In the genomic region with DNA sequence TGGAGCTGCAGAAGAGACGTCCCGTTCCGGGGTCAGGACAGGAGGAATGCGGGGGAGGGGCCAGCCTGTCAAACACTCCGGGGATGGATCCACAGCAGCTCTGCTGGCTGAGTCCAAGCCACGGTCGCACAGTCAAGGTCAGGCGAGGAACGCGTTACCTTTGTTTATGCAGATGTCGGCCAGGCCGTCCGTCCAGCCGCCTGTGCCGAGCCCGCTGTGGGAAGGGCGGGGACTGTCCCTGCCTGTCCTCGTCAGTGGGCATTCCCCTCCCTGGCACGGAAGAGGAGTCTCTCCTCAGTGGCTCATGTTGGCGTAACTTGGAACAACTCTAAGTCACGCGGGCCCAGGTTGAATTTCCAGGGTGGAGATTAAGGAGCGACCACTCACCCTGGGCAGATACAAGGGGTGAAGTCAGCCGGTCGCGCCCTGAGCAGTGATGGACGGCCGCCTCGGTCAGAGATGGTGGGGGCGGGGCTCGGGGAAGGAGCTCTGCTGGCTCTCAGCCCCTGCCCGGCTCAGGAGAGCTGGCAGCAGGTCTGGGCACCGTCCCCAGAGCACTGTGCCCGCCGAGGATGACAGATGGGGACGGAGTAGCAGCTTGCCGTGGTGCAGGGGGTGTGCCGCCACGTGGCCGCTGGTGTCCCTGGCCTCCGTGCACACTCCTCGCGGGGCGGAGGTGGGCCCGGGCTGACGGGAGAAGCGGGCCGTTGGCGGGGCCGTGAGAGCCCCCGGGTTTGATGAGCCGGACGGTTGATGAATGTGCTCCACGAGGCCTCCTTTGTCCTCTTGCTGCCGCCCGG, we compare ENCODE assay signal across 9 cellular contexts. TPM values are rescaled to one million over a fixed set of nuclear protein-coding genes. Genes with fewer than 3 reads are reported as not detected.
A peak's percentile ranks its signal among the peaks of the same experiment; 100 is the strongest.
DNase-seq lines count a peak whose midpoint lies in the region; ATAC-seq and TF ChIP-seq lines count a peak whose summit lies in the region.
"Had no signal": no experiment of that assay in that cellular context is flagged by ENCODE, and none has a peak within 500 bp of the region (broad histone marks: within the 10 kb centered on the region; RNA-seq: fewer than 3 reads in every experiment).

No MANE protein-coding gene starts in this region.

- H3K27ac ChIP-seq in liver (ENCODE audit: low read depth in 1 of 2, low read length in 2 of 2) (peak overlapping the region; percentile 79 to 80), transverse colon (peak overlapping the region; percentile 76 to 92 (median 84))

- DNase-seq in NCI-H2196 treated with DMSO at 0.1 percent for 48 hours (lab: John Stamatoyannopoulos, UW; ENCODE audit: unreplicated experiment) (peak; percentile 45), cerebellar nuclear complex (lab: John Stamatoyannopoulos, UW) (peak; percentile 82 to 85), transverse colon (peak; percentile 26), HEK293T (ENCODE audit: extremely low spot score) (no peak), NCI-H226 (no peak)
- DNase-seq: activated naive CD4-positive, alpha-beta T cell treated with anti-CD3 and anti-CD28 coated beads, Interleukin-2, amount 10 ng/mL, durations not matched to agents 7 days and 5 days; NCI-H510A treated with DMSO at 0.1 percent for 48 hours had no signal

- CTCF ChIA-PET in HEK293T (lab: Yijun Ruan, JAX), result interaction anchor here (1.0 kb wide), 1 partner anchor 104 kb away, joined by 4 read pairs; no protein-coding TSS in a partner anchor

- no peaks in the 10 kb centered on the region for H3K36me3 ChIP-seq in liver (ENCODE audit: control insufficient read depth in 4 of 4, insufficient read depth in 3 of 4, low read depth in 1 of 4, low read length in 3 of 4)
- no peaks in the 10 kb centered on the region for H3K36me3 ChIP-seq in transverse colon

- no peak for TF ChIP-seq POLR2A in transverse colon (IDR thresholded peaks at IDR 0.05)

- peak; percentile 44 for TF ChIP-seq EP300 in transverse colon (IDR thresholded peaks at IDR 0.05; ENCODE audit: low read depth)

- H3K27me3 ChIP-seq in liver (ENCODE audit: control insufficient read depth in 4 of 4, insufficient read depth in 4 of 4, low read length in 3 of 4) (no peaks in the 10 kb centered on the region), transverse colon (peaks cover 59% of the 10 kb centered on the region)

- H3K4me3 ChIP-seq in liver (ENCODE audit: low read depth in 1 of 3, low read length in 3 of 3), result peak overlapping the region in 1 of 3 donors; percentile 18
- no peak overlapping the region for H3K4me3 ChIP-seq in transverse colon

- POLR2A ChIA-PET in HEK293T (lab: Yijun Ruan, JAX), result no interaction called here

- TF ChIP-seq CTCF in liver (IDR thresholded peaks at IDR 0.05; ENCODE audit: low read depth, low read length, missing input control), result no peak
- TF ChIP-seq CTCF in transverse colon (IDR thresholded peaks at IDR 0.05), result no peak

- no peak overlapping the region for H3K9ac ChIP-seq in liver (ENCODE audit: low read depth in 1 of 2, low read length in 2 of 2)

- no peak for ATAC-seq in GM18907 (IDR thresholded peaks at IDR 0.05; ENCODE audit: unreplicated experiment)

- intact Hi-C loops in transverse colon (cut with DNase I; ENCODE audit: low total_unique reads), result no loop called here

- H3K9me3 ChIP-seq in liver (ENCODE audit: control insufficient read depth in 4 of 4, low read length in 3 of 4) (no peaks in the 10 kb centered on the region), transverse colon (no peaks in the 10 kb centered on the region)

- H3K4me1 ChIP-seq in liver (ENCODE audit: control insufficient read depth in 4 of 4, insufficient read depth in 4 of 4, low read length in 3 of 4) (peaks cover 35 to 67% (median 51%) of the 10 kb centered on the region in 4 donors), transverse colon (peaks cover 11 to 45% (median 30%) of the 10 kb centered on the region in 4 donors)

- in situ Hi-C loops in transverse colon (cut with MboI; ENCODE audit: low pct_ligation_motif_present in 1 of 4, low pct_unique_long_range_greater_than_20kb in 1 of 4, low sequenced_read_pairs in 3 of 4), result no loop called here

- 23% methylated on average over 56 of the region's 56 CpGs for WGBS in liver
- 46% methylated on average over 46 of the region's 56 CpGs; no CpG with 5 or more reads in 1 of the 2 donors for WGBS in transverse colon (ENCODE audit: low coverage in 1 of 2), 2 donors

- no peak for TF ChIP-seq RAD21 in liver (IDR thresholded peaks at IDR 0.05)

TF ChIP-seq in liver, 16 proteins besides CTCF, POLR2A, EP300 and RAD21 (continues in another document):
- TF ChIP-seq EGR1 (IDR thresholded peaks at IDR 0.05; ENCODE audit: low read depth in 2 of 2), result peak in 1 of 2 donors; percentile 49
- peak; percentile 72 for TF ChIP-seq REST (IDR thresholded peaks at IDR 0.05)
- TF ChIP-seq HNF4A (conservative IDR thresholded peaks at IDR 0.05), result peak; percentile 44 to 69
- TF ChIP-seq SP1 (IDR thresholded peaks at IDR 0.05), result peak; percentile 71

TF ChIP-seq in HEK293T, 16 proteins besides CTCF, POLR2A, EP300 and RAD21:
- TF ChIP-seq FOXM1 (IDR thresholded peaks at IDR 0.05; ENCODE audit: borderline replicate concordance), result no peak
- TF ChIP-seq LEF1 (IDR thresholded peaks at IDR 0.05; ENCODE audit: borderline replicate concordance), result no peak
- TF ChIP-seq HDGF (IDR thresholded peaks at IDR 0.05; ENCODE audit: borderline replicate concordance), result no peak
- TF ChIP-seq NFRKB (IDR thresholded peaks at IDR 0.05), result no peak
- TF ChIP-seq ELF4 (IDR thresholded peaks at IDR 0.05), result no peak
- TF ChIP-seq FOXA1 (IDR thresholded peaks at IDR 0.05), result no peak
- no peak for TF ChIP-seq CTBP1 (IDR thresholded peaks at IDR 0.05; ENCODE audit: borderline replicate concordance)
- no peak for TF ChIP-seq ARNT (IDR thresholded peaks at IDR 0.05)
- TF ChIP-seq SP1 (IDR thresholded peaks at IDR 0.05), result no peak
- no peak for TF ChIP-seq L3MBTL2 (conservative IDR thresholded peaks at IDR 0.05)
- no peak for TF ChIP-seq ZNF384 (IDR thresholded peaks at IDR 0.05)
- no peak for TF ChIP-seq PKNOX1 (IDR thresholded peaks at IDR 0.05)

RNA-seq across cellular contexts. Expression of gene CACNA1H, which starts 7.3 kb away (rescaled TPM):
- total RNA-seq in liver, result 1 to 10 TPM; 4.2 to 8.5 TPM
- 1 to 10 TPM in 1 of 2 donors, under 1 TPM in 1; 0.21 to 7.9 TPM for polyA plus RNA-seq in liver
- 10 to 100 TPM; 17.0 to 63.6 (median 39.5) TPM for total RNA-seq in transverse colon

Comparison
In these comparisons a context has a peak if more than half of its experiments do, and no peak if none do; other contexts are left out.
1. DNase-seq: peak in NCI-H2196 treated with DMSO at 0.1 percent for 48 hours (single experiment), cerebellar nuclear complex (2 of 2) and transverse colon (single experiment); none in HEK293T (single experiment) and NCI-H226 (single experiment).